In genomic region chr14:38208825-38209562, GRCh38 we compare ENCODE assay signal across 8 cellular contexts. TPM values are rescaled to one million over a fixed set of nuclear protein-coding genes. Genes with fewer than 3 reads are reported as not detected.
DNase-seq lines count a peak whose midpoint lies in the region; ATAC-seq, FAIRE-seq and TF ChIP-seq lines count a peak whose summit lies in the region.

No MANE protein-coding gene starts in this region.

- peaks cover 52% of the 10 kb centered on the region for H3K27me3 Mint-ChIP-seq in activated T-helper 1 cell treated with anti-CD3 and anti-CD28 coated beads, Interleukin-12 subunit alpha, Interleukin-12 subunit beta, Interleukin-2, Interleukin-4 antibody, amounts not matched to agents 30 ng/mL and 10 ng/mL and 1 ng/mL, durations not matched to agents 14 hours and 24 hours and 36 hours (ENCODE audit: insufficient read depth)

- WGBS in lower leg skin, 2 donors, result 0 to 3% methylated on average over 36 to 49 of the region's 53 CpGs

- H3K9ac ChIP-seq in HUES6 (ENCODE audit: low read length) (no peak overlapping the region), colonic mucosa (ENCODE audit: low read depth in 2 of 2, low read length in 2 of 2) (peak overlapping the region; percentile 57 to 69)

- H3K27ac ChIP-seq in AG04450 (ENCODE audit: low read depth, low read length) (no peak overlapping the region), HUES6 (ENCODE audit: low read depth, low read length) (no peak overlapping the region), colonic mucosa (peak overlapping the region; percentile 65), upper lobe of right lung (no peak overlapping the region)

- TF ChIP-seq POLR2A in lower leg skin (IDR thresholded peaks at IDR 0.05), result no peak
- no peak for TF ChIP-seq POLR2A in GM12891 (IDR thresholded peaks at IDR 0.05; ENCODE audit: low read depth, low read length)

- H3K36me3 ChIP-seq in HUES6 (ENCODE audit: control insufficient read depth, insufficient read depth, low read length) (no peaks in the 10 kb centered on the region), colonic mucosa (no peaks in the 10 kb centered on the region), upper lobe of right lung (no peaks in the 10 kb centered on the region)

- DNase-seq in AG04450 (ENCODE audit: low read depth, low spot score), result no peak
- peak; percentile 83 for DNase-seq in colonic mucosa
- DNase-seq in lower leg skin (ENCODE audit: low spot score in 2 of 2), result no peak
- DNase-seq in upper lobe of right lung, result peak; percentile 66
- no peak for DNase-seq in GM12891 (ENCODE audit: insufficient read length, low spot score)
- DNase-seq in NCI-H1105 (lab: John Stamatoyannopoulos, UW), result no peak
- no peak for DNase-seq in activated T-helper 1 cell treated with anti-CD3 and anti-CD28 coated beads, Interleukin-12 subunit alpha, Interleukin-12 subunit beta, Interleukin-2, Interleukin-4 antibody, amounts not matched to agents 30 ng/mL and 10 ng/mL and 1 ng/mL, durations not matched to agents 14 hours and 24 hours and 36 hours (ENCODE audit: low spot score)

- intact Hi-C loops in colonic mucosa (cut with DNase I), result no loop called here
- intact Hi-C loops in lower leg skin (cut with DNase I; ENCODE audit: low total_unique reads), result no loop called here
- intact Hi-C loops in upper lobe of right lung (cut with DNase I), result no loop called here
- intact Hi-C loops in activated T-helper 1 cell treated with anti-CD3 and anti-CD28 coated beads, Interleukin-12 subunit alpha, Interleukin-12 subunit beta, Interleukin-2, Interleukin-4 antibody, amounts not matched to agents 30 ng/mL and 10 ng/mL and 1 ng/mL, durations not matched to agents 14 hours and 24 hours and 36 hours (cut with micrococcal nuclease), result loop anchor here (5.0 kb wide), 1 partner anchor 607 kb away; no protein-coding TSS in a partner anchor

- peak overlapping the region; percentile 65 for H3K4me3 ChIP-seq in AG04450 (ENCODE audit: low read depth, low read length)
- H3K4me3 ChIP-seq in HUES6 (ENCODE audit: low read depth, low read length), result peak overlapping the region; percentile 51
- H3K4me3 ChIP-seq in colonic mucosa, result peak overlapping the region; percentile 52
- peak overlapping the region; percentile 24 for H3K4me3 ChIP-seq in lower leg skin (ENCODE audit: low read depth, poor library complexity, severe bottlenecking)
- H3K4me3 ChIP-seq in upper lobe of right lung, result peak overlapping the region; percentile 46

- no peak overlapping the region for H3K4me3 Mint-ChIP-seq in activated T-helper 1 cell treated with anti-CD3 and anti-CD28 coated beads, Interleukin-12 subunit alpha, Interleukin-12 subunit beta, Interleukin-2, Interleukin-4 antibody, amounts not matched to agents 30 ng/mL and 10 ng/mL and 1 ng/mL, durations not matched to agents 14 hours and 24 hours and 36 hours

- peaks cover 3% of the 10 kb centered on the region for H3K27me3 ChIP-seq in AG04450 (ENCODE audit: control insufficient read depth, insufficient read depth, low read length)
- H3K27me3 ChIP-seq in HUES6 (ENCODE audit: control insufficient read depth, insufficient read depth, low read length), result peaks cover 90% of the 10 kb centered on the region
- no peaks in the 10 kb centered on the region for H3K27me3 ChIP-seq in colonic mucosa
- peaks cover 42% of the 10 kb centered on the region for H3K27me3 ChIP-seq in upper lobe of right lung

- H3K4me1 Mint-ChIP-seq in activated T-helper 1 cell treated with anti-CD3 and anti-CD28 coated beads, Interleukin-12 subunit alpha, Interleukin-12 subunit beta, Interleukin-2, Interleukin-4 antibody, amounts not matched to agents 30 ng/mL and 10 ng/mL and 1 ng/mL, durations not matched to agents 14 hours and 24 hours and 36 hours (ENCODE audit: low read depth), result peaks cover 3% of the 10 kb centered on the region

- H3K9me3 ChIP-seq in AG04450 (ENCODE audit: control insufficient read depth, insufficient read depth, low read length) (peaks cover 2% of the 10 kb centered on the region), HUES6 (ENCODE audit: control insufficient read depth, insufficient read depth, low read depth, low read length) (peaks cover 3% of the 10 kb centered on the region; the same call in 1 of the 2 replicates), colonic mucosa (no peaks in the 10 kb centered on the region), upper lobe of right lung (no peaks in the 10 kb centered on the region)

- no peak overlapping the region for H3K27ac Mint-ChIP-seq in activated T-helper 1 cell treated with anti-CD3 and anti-CD28 coated beads, Interleukin-12 subunit alpha, Interleukin-12 subunit beta, Interleukin-2, Interleukin-4 antibody, amounts not matched to agents 30 ng/mL and 10 ng/mL and 1 ng/mL, durations not matched to agents 14 hours and 24 hours and 36 hours

- POLR2A ChIA-PET in AG04450 (lab: Yijun Ruan, JAX), result interaction anchor here (1.9 kb wide), 1 partner anchor 196 kb away, joined by 6 read pairs; no protein-coding TSS in a partner anchor

- peaks cover 3% of the 10 kb centered on the region for H3K36me3 Mint-ChIP-seq in activated T-helper 1 cell treated with anti-CD3 and anti-CD28 coated beads, Interleukin-12 subunit alpha, Interleukin-12 subunit beta, Interleukin-2, Interleukin-4 antibody, amounts not matched to agents 30 ng/mL and 10 ng/mL and 1 ng/mL, durations not matched to agents 14 hours and 24 hours and 36 hours (ENCODE audit: low read depth)

- TF ChIP-seq CTCF in AG04450 (IDR thresholded peaks at IDR 0.05; ENCODE audit: low read depth, low read length), result peak; percentile 58
- TF ChIP-seq CTCF in colonic mucosa (IDR thresholded peaks at IDR 0.05), result no peak
- no peak for TF ChIP-seq CTCF in lower leg skin (IDR thresholded peaks at IDR 0.05)
- TF ChIP-seq CTCF in upper lobe of right lung (IDR thresholded peaks at IDR 0.05), result peak; percentile 20

- CTCF ChIA-PET in AG04450 (lab: Charles Lee), result interaction anchor here (0.7 to 2.8 kb wide), 11 partner anchors 9 to 442 kb away, joined by 3 to 39 read pairs (median 4); no protein-coding TSS in a partner anchor

- peak; percentile 66 for ATAC-seq in upper lobe of right lung

- H3K9me3 Mint-ChIP-seq in activated T-helper 1 cell treated with anti-CD3 and anti-CD28 coated beads, Interleukin-12 subunit alpha, Interleukin-12 subunit beta, Interleukin-2, Interleukin-4 antibody, amounts not matched to agents 30 ng/mL and 10 ng/mL and 1 ng/mL, durations not matched to agents 14 hours and 24 hours and 36 hours, result no peaks in the 10 kb centered on the region

- FAIRE-seq in GM12891 (lab: Jason Lieb, UNC), result no peak

- H3K4me1 ChIP-seq in HUES6 (ENCODE audit: control insufficient read depth, insufficient read depth, low read length) (peaks cover 30% of the 10 kb centered on the region), colonic mucosa (no peaks in the 10 kb centered on the region), upper lobe of right lung (no peaks in the 10 kb centered on the region)

TF ChIP-seq in GM12891, 5 proteins besides CTCF, POLR2A, EP300 and RAD21:
- TF ChIP-seq SPI1 (IDR thresholded peaks at IDR 0.05; ENCODE audit: low read depth, low read length) (no peak), POU2F2 (IDR thresholded peaks at IDR 0.05; ENCODE audit: low read depth, low read length) (no peak), TAF1 (IDR thresholded peaks at IDR 0.05; ENCODE audit: low read depth, low read length) (no peak), PAX5 (IDR thresholded peaks at IDR 0.05; ENCODE audit: insufficient read depth, low read length, severe bottlenecking) (no peak)

RNA-seq across cellular contexts. Expression of gene SSTR1, which starts 1.3 kb away (rescaled TPM):
- 1.0 and 1.2 TPM in 2 replicates for polyA plus RNA-seq in AG04450 (2011; rRNA removed)
- polyA minus RNA-seq in AG04450 (2011; rRNA and poly(A)+ RNA removed), result 1.2 TPM in 2 replicates
- 1 to 10 TPM; 8.5 to 8.8 TPM for total RNA-seq in colonic mucosa
- total RNA-seq in lower leg skin, result 1 to 10 TPM in 1 of 4 donors, under 1 TPM in 3; 0.07 to 1.2 (median 0.49) TPM
- total RNA-seq in upper lobe of right lung, result 9.2 TPM
- polyA plus RNA-seq in GM12891 (2012; ENCODE audit: low read depth, missing spikeins), result not detected
- not detected in 2 replicates for total RNA-seq in activated T-helper 1 cell treated with anti-CD3 and anti-CD28 coated beads, Interleukin-12 subunit alpha, Interleukin-12 subunit beta, Interleukin-2, Interleukin-4 antibody, amounts not matched to agents 30 ng/mL and 10 ng/mL and 1 ng/mL, durations not matched to agents 14 hours and 24 hours and 36 hours

RNA-seq across cellular contexts. Expression of gene CLEC14A, which starts 46.9 kb away (rescaled TPM):
- polyA plus RNA-seq in AG04450 (2011; rRNA removed), result 0.25 and 0.38 TPM in 2 replicates
- 0.28 TPM in 1 of 2 replicates, not detected in the other for polyA minus RNA-seq in AG04450 (2011; rRNA and poly(A)+ RNA removed)
- total RNA-seq in colonic mucosa, result 1 to 10 TPM; 4.4 to 7.7 TPM
- 10 to 100 TPM; 10.2 to 25.8 (median 16.9) TPM for total RNA-seq in lower leg skin
- 87.6 TPM for total RNA-seq in upper lobe of right lung
- polyA plus RNA-seq in GM12891 (2012; ENCODE audit: low read depth, missing spikeins), result not detected
- total RNA-seq in activated T-helper 1 cell treated with anti-CD3 and anti-CD28 coated beads, Interleukin-12 subunit alpha, Interleukin-12 subunit beta, Interleukin-2, Interleukin-4 antibody, amounts not matched to agents 30 ng/mL and 10 ng/mL and 1 ng/mL, durations not matched to agents 14 hours and 24 hours and 36 hours, result not detected in 2 replicates

Comparison
In these comparisons a context has a peak if more than half of its experiments do, and no peak if none do; other contexts are left out.
1. DNase-seq: peak in colonic mucosa (single experiment) and upper lobe of right lung (single experiment); none in AG04450 (single experiment), lower leg skin (0 of 2), GM12891 (single experiment), NCI-H1105 (single experiment) and activated T-helper 1 cell treated with anti-CD3 and anti-CD28 coated beads, Interleukin-12 subunit alpha, Interleukin-12 subunit beta, Interleukin-2, Interleukin-4 antibody, amounts not matched to agents 30 ng/mL and 10 ng/mL and 1 ng/mL, durations not matched to agents 14 hours and 24 hours and 36 hours (single experiment).
2. CTCF ChIP-seq: peak in AG04450 (single experiment) and upper lobe of right lung (single experiment); none in colonic mucosa (single experiment) and lower leg skin (0 of 3).
3. Peak in every context shown above with its lines, with median percentiles within 50 percentile points of each other: H3K4me3 ChIP-seq.